Comparison of ENCODE assay signal across 1 cellular context in genomic region chr5:107474724-107475489, GRCh38.
TF ChIP-seq lines count a peak whose summit lies in the region.

No MANE protein-coding gene starts in this region.

TF ChIP-seq in SK-N-SH, 30 proteins besides CTCF, POLR2A, EP300 and RAD21 (continued from another document):
- TF ChIP-seq FOXM1 (IDR thresholded peaks at IDR 0.05; ENCODE audit: low read depth), result no peak
- TF ChIP-seq NRF1 (IDR thresholded peaks at IDR 0.05; ENCODE audit: low read depth, low read length), result no peak
